9 cellular contexts compared by ENCODE assay signal in genomic region chr20:6007529-6008103, GRCh38. TPM values are rescaled to one million over a fixed set of nuclear protein-coding genes. Genes with fewer than 3 reads are reported as not detected.
DNase-seq lines count a peak whose midpoint lies in the region; ATAC-seq, FAIRE-seq and TF ChIP-seq lines count a peak whose summit lies in the region.
"Had no signal": no experiment of that assay in that cellular context is flagged by ENCODE, and none has a peak within 500 bp of the region (broad histone marks: within the 10 kb centered on the region; RNA-seq: fewer than 3 reads in every experiment).

No MANE protein-coding gene starts in this region.

- POLR2A ChIA-PET in A673 (lab: Charles Lee; ENCODE audit: low non-redundant PET) = no interaction called here

- peaks cover 33% of the 10 kb centered on the region for H3K36me3 ChIP-seq in A673 (ENCODE audit: insufficient read depth, low read length, poor library complexity, severe bottlenecking)
- H3K36me3 ChIP-seq in bronchial epithelial cell (ENCODE audit: control insufficient read depth, insufficient read depth, low read length) = peaks cover 6% of the 10 kb centered on the region
- H3K36me3 ChIP-seq in mucosa of stomach (ENCODE audit: control insufficient read depth, insufficient read depth, low read length) = peaks cover 3% of the 10 kb centered on the region

- CTCF ChIA-PET in A673 (lab: Charles Lee) = no interaction called here

- H3K4me3 ChIP-seq in A673 (ENCODE audit: low read depth, low read length, poor library complexity, severe bottlenecking) = peak overlapping the region; percentile 94
- peak overlapping the region; percentile 75 for H3K4me3 ChIP-seq in bronchial epithelial cell (ENCODE audit: low read depth, low read length)
- peak overlapping the region; percentile 23 for H3K4me3 ChIP-seq in mucosa of stomach (ENCODE audit: low read length)

- no peak overlapping the region for H3K9ac ChIP-seq in mucosa of stomach (ENCODE audit: low read length)

- peak overlapping the region; percentile 27 for H3K27ac ChIP-seq in A673 (ENCODE audit: low read depth, low read length, poor library complexity, severe bottlenecking)

- H3K4me1 ChIP-seq in A673 (ENCODE audit: insufficient read depth, low read length, poor library complexity, severe bottlenecking) (peaks cover 10% of the 10 kb centered on the region), mucosa of stomach (ENCODE audit: control insufficient read depth, insufficient read depth, low read length) (peaks cover 3% of the 10 kb centered on the region)

- H3K27me3 ChIP-seq in A673 (replicated peaks; ENCODE audit: insufficient read depth, low read depth, low read length, poor library complexity) (no peaks in the 10 kb centered on the region), bronchial epithelial cell (ENCODE audit: control insufficient read depth, insufficient read depth, low read length) (no peaks in the 10 kb centered on the region), mucosa of stomach (ENCODE audit: control insufficient read depth, insufficient read depth, low read length) (no peaks in the 10 kb centered on the region)

- H3K9me3 ChIP-seq in A673 (ENCODE audit: low read depth, low read length, poor library complexity, severe bottlenecking) = no peaks in the 10 kb centered on the region
- H3K9me3 ChIP-seq in mucosa of stomach (ENCODE audit: control insufficient read depth, low read length) = no peaks in the 10 kb centered on the region

- FAIRE-seq in bronchial epithelial cell (lab: Jason Lieb, UNC) = no peak

- ATAC-seq in HG02852 (IDR thresholded peaks at IDR 0.05; ENCODE audit: unreplicated experiment) = no peak

- TF ChIP-seq CTCF in A673 (conservative IDR thresholded peaks at IDR 0.05; ENCODE audit: low read depth, low read length) = no peak
- no peak for TF ChIP-seq CTCF in bronchial epithelial cell (IDR thresholded peaks at IDR 0.05; ENCODE audit: insufficient read depth, low read length, severe bottlenecking)

- BruUV-seq in A673 (replicated peaks; lab: Mats Ljungman, UMichigan) = no TSS peak

- intact Hi-C loops in A673 (cut with micrococcal nuclease; ENCODE audit: unreplicated experiment) = no loop called here

- no peak for DNase-seq in A673 (ENCODE audit: low spot score)
- peak; percentile 52 for DNase-seq in HuH-7 (ENCODE audit: low spot score)
- DNase-seq in bronchial epithelial cell (ENCODE audit: low read depth) = peak; percentile 7
- DNase-seq in NCI-H187 (lab: John Stamatoyannopoulos, UW) = no peak
- no peak for DNase-seq in GOT3 (lab: John Stamatoyannopoulos, UW)
- no peak for DNase-seq in NCI-H2029 treated with DMSO at 0.1 percent for 48 hours (lab: John Stamatoyannopoulos, UW)
- DNase-seq: NCI-H146 had no signal

RNA-seq across cellular contexts. Expression of gene CRLS1, which starts 1.7 kb away (rescaled TPM):
- total RNA-seq in A673 (2021) (43.4 and 51.5 TPM in 2 replicates), bronchial epithelial cell (21.9 and 38.4 TPM in 2 replicates)

RNA-seq across cellular contexts. Expression of gene LRRN4, which starts 46.2 kb away (rescaled TPM):
- 0.15 TPM in 1 of 2 replicates, not detected in the other for total RNA-seq in A673 (2021)
- not detected in 2 replicates for total RNA-seq in bronchial epithelial cell

RNA-seq across cellular contexts. Expression of gene MCM8, which starts 57.2 kb away (rescaled TPM):
- 49.7 and 56.4 TPM in 2 replicates for total RNA-seq in A673 (2021)
- 2.1 and 2.2 TPM in 2 replicates for total RNA-seq in bronchial epithelial cell

RNA-seq across cellular contexts. Expression of gene TRMT6, which starts 57.3 kb away (rescaled TPM):
- total RNA-seq in A673 (2021) (38.6 and 41.6 TPM in 2 replicates), bronchial epithelial cell (15.8 and 18.4 TPM in 2 replicates)

Comparison
In these comparisons a context has a peak if more than half of its experiments do, and no peak if none do; other contexts are left out.
1. DNase-seq: peak in HuH-7 (single experiment) and bronchial epithelial cell (single experiment); none in A673 (single experiment), NCI-H187 (0 of 2), GOT3 (single experiment) and NCI-H2029 treated with DMSO at 0.1 percent for 48 hours (single experiment).
2. H3K4me3 ChIP-seq: peak in every context shown above with its lines; median percentile 94 in A673; 75 in bronchial epithelial cell; 23 in mucosa of stomach.
3. RNA of gene MCM8, which starts 57.2 kb away (total RNA-seq): 49.7 to 56.4 TPM in A673; 2.1 to 2.2 TPM in bronchial epithelial cell; every median in the first group is over 10 times any median in the second.